Comparison of ENCODE assay signal across 8 cellular contexts in genomic region chr19:5622465-5623396, GRCh38. TPM values are rescaled to one million over a fixed set of nuclear protein-coding genes. Genes with fewer than 3 reads are reported as not detected.
DNase-seq lines count a peak whose midpoint lies in the region; ATAC-seq and TF ChIP-seq lines count a peak whose summit lies in the region.

TSS of gene SAFB (plus strand) at chr19:5623083. CDS start at chr19:5623206, 123 bp downstream.
TSS of gene SAFB2 (minus strand) at chr19:5622776. CDS start at chr19:5622715, 61 bp downstream.

- peak within 1 kb of the TSS; percentile 100 for H3K27ac Mint-ChIP-seq in activated T-cell treated with anti-CD3 and anti-CD28 coated beads, Interleukin-2, amount 50 U/mL, for 24 hours

- peak within 1 kb of the TSS; percentile 97 for H3K4me3 ChIP-seq in epithelial cell of proximal tubule (ENCODE audit: low read depth, low read length)

- no peak for TF ChIP-seq CTCF in epithelial cell of proximal tubule (conservative IDR thresholded peaks at IDR 0.05; ENCODE audit: low read depth, low read length)

- ATAC-seq in GM21717 (IDR thresholded peaks at IDR 0.05; ENCODE audit: unreplicated experiment), result peak; percentile 61

- in situ Hi-C loops in KBM-7 (cut with MboI; ENCODE audit: low pct_unique_long_range_greater_than_20kb, low sequenced_read_pairs), result no loop called here

- H3K36me3 Mint-ChIP-seq in activated T-cell treated with anti-CD3 and anti-CD28 coated beads, Interleukin-2, amount 50 U/mL, for 24 hours (ENCODE audit: low read depth), result peaks cover 94% of the 10 kb centered on the region

- peak within 1 kb of the TSS; percentile 100 for H3K4me3 Mint-ChIP-seq in activated T-cell treated with anti-CD3 and anti-CD28 coated beads, Interleukin-2, amount 50 U/mL, for 24 hours

- H3K27me3 Mint-ChIP-seq in activated T-cell treated with anti-CD3 and anti-CD28 coated beads, Interleukin-2, amount 50 U/mL, for 24 hours, result no peaks in the 10 kb centered on the region

- peak; percentile 98 for DNase-seq in DMS153 treated with DMSO at 0.1 percent for 48 hours (lab: John Stamatoyannopoulos, UW; ENCODE audit: unreplicated experiment)
- DNase-seq in KBM-7, result peak; percentile 99
- peak; percentile 99 for DNase-seq in activated T-cell treated with anti-CD3 and anti-CD28 coated beads, Interleukin-2, amount 50 U/mL, for 24 hours
- DNase-seq in epithelial cell of proximal tubule (ENCODE audit: low read depth), result peak; percentile 83
- DNase-seq in mucosa of gallbladder (ENCODE audit: low spot score), result peak; percentile 100
- DNase-seq in stimulated activated CD8-positive, alpha-beta memory T cell treated with anti-CD3 and anti-CD28 coated beads, Interleukin-4, amount 100 ng/mL, for 4 hours (ENCODE audit: low read depth in 2 of 2, low spot score in 1 of 2), result peak; percentile 97 to 99

- peaks cover 68% of the 10 kb centered on the region for H3K4me1 Mint-ChIP-seq in activated T-cell treated with anti-CD3 and anti-CD28 coated beads, Interleukin-2, amount 50 U/mL, for 24 hours (ENCODE audit: low read depth)

- no peaks in the 10 kb centered on the region for H3K9me3 Mint-ChIP-seq in activated T-cell treated with anti-CD3 and anti-CD28 coated beads, Interleukin-2, amount 50 U/mL, for 24 hours

TF ChIP-seq in PFSK-1, 5 proteins besides CTCF, POLR2A, EP300 and RAD21:
- TF ChIP-seq, protein P1, sequence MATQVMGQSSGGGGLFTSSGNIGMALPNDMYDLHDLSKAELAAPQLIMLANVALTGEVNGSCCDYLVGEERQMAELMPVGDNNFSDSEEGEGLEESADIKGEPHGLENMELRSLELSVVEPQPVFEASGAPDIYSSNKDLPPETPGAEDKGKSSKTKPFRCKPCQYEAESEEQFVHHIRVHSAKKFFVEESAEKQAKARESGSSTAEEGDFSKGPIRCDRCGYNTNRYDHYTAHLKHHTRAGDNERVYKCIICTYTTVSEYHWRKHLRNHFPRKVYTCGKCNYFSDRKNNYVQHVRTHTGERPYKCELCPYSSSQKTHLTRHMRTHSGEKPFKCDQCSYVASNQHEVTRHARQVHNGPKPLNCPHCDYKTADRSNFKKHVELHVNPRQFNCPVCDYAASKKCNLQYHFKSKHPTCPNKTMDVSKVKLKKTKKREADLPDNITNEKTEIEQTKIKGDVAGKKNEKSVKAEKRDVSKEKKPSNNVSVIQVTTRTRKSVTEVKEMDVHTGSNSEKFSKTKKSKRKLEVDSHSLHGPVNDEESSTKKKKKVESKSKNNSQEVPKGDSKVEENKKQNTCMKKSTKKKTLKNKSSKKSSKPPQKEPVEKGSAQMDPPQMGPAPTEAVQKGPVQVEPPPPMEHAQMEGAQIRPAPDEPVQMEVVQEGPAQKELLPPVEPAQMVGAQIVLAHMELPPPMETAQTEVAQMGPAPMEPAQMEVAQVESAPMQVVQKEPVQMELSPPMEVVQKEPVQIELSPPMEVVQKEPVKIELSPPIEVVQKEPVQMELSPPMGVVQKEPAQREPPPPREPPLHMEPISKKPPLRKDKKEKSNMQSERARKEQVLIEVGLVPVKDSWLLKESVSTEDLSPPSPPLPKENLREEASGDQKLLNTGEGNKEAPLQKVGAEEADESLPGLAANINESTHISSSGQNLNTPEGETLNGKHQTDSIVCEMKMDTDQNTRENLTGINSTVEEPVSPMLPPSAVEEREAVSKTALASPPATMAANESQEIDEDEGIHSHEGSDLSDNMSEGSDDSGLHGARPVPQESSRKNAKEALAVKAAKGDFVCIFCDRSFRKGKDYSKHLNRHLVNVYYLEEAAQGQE (IDR thresholded peaks at IDR 0.05; ENCODE audit: insufficient read depth in 1 of 2, low read depth in 2 of 2, low read length in 2 of 2), result peak; percentile 20 to 41; a peak in 2 of 4 replicates
- TF ChIP-seq POLR2AphosphoS5 (IDR thresholded peaks at IDR 0.05; ENCODE audit: low read depth, low read length) (peak; percentile 89; the same call in 1 of the 2 replicates), FOXP2 (optimal IDR thresholded peaks at IDR 0.05; ENCODE audit: borderline replicate concordance, extremely low read depth, extremely low read length, insufficient read depth) (no peak), SIN3A (IDR thresholded peaks at IDR 0.05; ENCODE audit: borderline replicate concordance, insufficient read depth, low read length) (peak; percentile 82; the same call in 1 of the 2 replicates), TAF1 (IDR thresholded peaks at IDR 0.05; ENCODE audit: borderline replicate concordance, insufficient read depth, low read length) (peak; percentile 83; the same call in 1 of the 2 replicates)

RNA-seq across cellular contexts. Expression of gene SAFB, which starts in this region (rescaled TPM):
- polyA plus RNA-seq in PFSK-1 (2012; ENCODE audit: insufficient read length, low read depth), result 139 TPM
- total RNA-seq in epithelial cell of proximal tubule (58.6 and 65.6 TPM in 2 replicates), mucosa of gallbladder (92.9 TPM)

RNA-seq across cellular contexts. Expression of gene SAFB2, which starts in this region (rescaled TPM):
- polyA plus RNA-seq in PFSK-1 (2012; ENCODE audit: insufficient read length, low read depth), result 110 TPM
- 17.6 and 20.5 TPM in 2 replicates for total RNA-seq in epithelial cell of proximal tubule
- total RNA-seq in mucosa of gallbladder, result 127 TPM

Comparison
In these comparisons a context has a peak if more than half of its experiments do, and no peak if none do; other contexts are left out.
1. Peak in every context shown above with its lines: DNase-seq, ATAC-seq and H3K4me3 ChIP-seq.